Comparison of ENCODE assay signal across 33 cellular contexts in genomic region chr4:183314336-183314735, GRCh38. TPM values are rescaled to one million over a fixed set of nuclear protein-coding genes. Genes with fewer than 3 reads are reported as not detected.
"Had no signal": no experiment of that assay in that cellular context is flagged by ENCODE, and none has a peak within 500 bp of the region (broad histone marks: within the 10 kb centered on the region; RNA-seq: fewer than 3 reads in every experiment).

No MANE protein-coding gene starts in this region.

- H3K4me3 ChIP-seq: stomach, suprapubic skin, testis, thoracic aorta, thyroid gland, tibial artery, tibial nerve, transverse colon, upper lobe of left lung, upper lobe of right lung, uterus, vagina had no signal

- H3K4me1 Mint-ChIP-seq: stimulated activated memory B cell treated with anti-CD40 and anti-IgM and Interleukin-4, amounts not matched to agents 10 μg/mL and 1 μg/mL and 100 μg/mL, for 72 hours; stimulated activated naive B cell treated with anti-CD40 and anti-IgM and Interleukin-4, amounts not matched to agents 10 μg/mL and 1 μg/mL and 100 μg/mL, for 72 hours; stimulated activated naive CD8-positive, alpha-beta T cell treated with anti-CD3 and anti-CD28 coated beads, Interleukin-15, amount 100 ng/mL, for 72 hours had no signal

- H3K36me3 ChIP-seq: transverse colon, uterus had no signal

- H3K4me3 Mint-ChIP-seq: stimulated activated effector memory CD8-positive, alpha-beta T cell treated with anti-CD3 and anti-CD28 coated beads, Interleukin-12 subunit alpha, Interleukin-12 subunit beta, amount 100 ng/mL, for 72 hours; stimulated activated memory B cell treated with anti-CD40 and anti-IgM and Interleukin-4, amounts not matched to agents 10 μg/mL and 1 μg/mL and 100 μg/mL, for 72 hours; stimulated activated naive B cell treated with anti-CD40 and anti-IgM and Interleukin-4, amounts not matched to agents 10 μg/mL and 1 μg/mL and 100 μg/mL, for 72 hours; stimulated activated naive CD8-positive, alpha-beta T cell treated with anti-CD3 and anti-CD28 coated beads, Interleukin-15, amount 100 ng/mL, for 72 hours; stimulated activated naive CD8-positive, alpha-beta T cell treated with anti-CD3 and anti-CD28 coated beads, Interleukin-15, Interleukin-2, amounts not matched to agents 100 ng/mL and 50 ng/mL, for 24 hours; type B pancreatic cell had no signal

- H3K36me3 Mint-ChIP-seq: stimulated activated effector memory CD8-positive, alpha-beta T cell treated with anti-CD3 and anti-CD28 coated beads, Interleukin-12 subunit alpha, Interleukin-12 subunit beta, amount 100 ng/mL, for 72 hours; stimulated activated memory B cell treated with anti-CD40 and anti-IgM and Interleukin-4, amounts not matched to agents 10 μg/mL and 1 μg/mL and 100 μg/mL, for 72 hours; stimulated activated naive B cell treated with anti-CD40 and anti-IgM and Interleukin-4, amounts not matched to agents 10 μg/mL and 1 μg/mL and 100 μg/mL, for 72 hours had no signal

- H3K9me3 Mint-ChIP-seq: stimulated activated effector memory CD8-positive, alpha-beta T cell treated with anti-CD3 and anti-CD28 coated beads, Interleukin-12 subunit alpha, Interleukin-12 subunit beta, amount 100 ng/mL, for 72 hours; stimulated activated memory B cell treated with anti-CD40 and anti-IgM and Interleukin-4, amounts not matched to agents 10 μg/mL and 1 μg/mL and 100 μg/mL, for 72 hours; stimulated activated naive B cell treated with anti-CD40 and anti-IgM and Interleukin-4, amounts not matched to agents 10 μg/mL and 1 μg/mL and 100 μg/mL, for 72 hours; stimulated activated naive CD8-positive, alpha-beta T cell treated with anti-CD3 and anti-CD28 coated beads, Interleukin-15, amount 100 ng/mL, for 72 hours; stimulated activated naive CD8-positive, alpha-beta T cell treated with anti-CD3 and anti-CD28 coated beads, Interleukin-15, Interleukin-2, amounts not matched to agents 100 ng/mL and 50 ng/mL, for 24 hours; type B pancreatic cell had no signal

- DNase-seq: stimulated activated CD4-positive, alpha-beta T cell treated with anti-CD3 and anti-CD28 coated beads, Interleukin-2, amount 100 ng/mL, for 48 hours; stimulated activated CD4-positive, alpha-beta T cell treated with anti-CD3 and anti-CD28 coated beads, Interleukin-4, amount 100 ng/mL, for 1 hour; stimulated activated CD4-positive, alpha-beta T cell treated with anti-CD3 and anti-CD28 coated beads, Interleukin-4, amount 100 ng/mL, for 24 hours; stimulated activated CD4-positive, alpha-beta T cell treated with anti-CD3 and anti-CD28 coated beads, Interleukin-4, amount 100 ng/mL, for 4 hours; stimulated activated CD8-positive, alpha-beta memory T cell treated with anti-CD3 and anti-CD28 coated beads, Interleukin-4, amount 100 ng/mL, for 48 hours; stimulated activated naive B cell treated with anti-CD40 and anti-IgM and Interleukin-4, amounts not matched to agents 10 μg/mL and 1 μg/mL and 100 μg/mL, for 72 hours; stimulated activated naive CD4-positive, alpha-beta T cell; stimulated activated naive CD4-positive, alpha-beta T cell treated with Interleukin-2 at 50 U/mL for 16 hours; stimulated activated naive CD8-positive, alpha-beta T cell treated with anti-CD3 and anti-CD28 coated beads, Interleukin-15, amount 100 ng/mL, for 72 hours; stimulated activated naive CD8-positive, alpha-beta T cell treated with anti-CD3 and anti-CD28 coated beads, Interleukin-15, Interleukin-2, amounts not matched to agents 100 U/mL and 50 U/mL, for 24 hours; stomach; substantia nigra; testis; thyroid gland; tibial artery; transverse colon; upper lobe of right lung; uterus had no signal

- H3K27ac Mint-ChIP-seq: stimulated activated effector memory CD8-positive, alpha-beta T cell treated with anti-CD3 and anti-CD28 coated beads, Interleukin-12 subunit alpha, Interleukin-12 subunit beta, amount 100 ng/mL, for 72 hours; stimulated activated memory B cell treated with anti-CD40 and anti-IgM and Interleukin-4, amounts not matched to agents 10 μg/mL and 1 μg/mL and 100 μg/mL, for 72 hours; stimulated activated naive B cell treated with anti-CD40 and anti-IgM and Interleukin-4, amounts not matched to agents 10 μg/mL and 1 μg/mL and 100 μg/mL, for 72 hours; stimulated activated naive CD8-positive, alpha-beta T cell treated with anti-CD3 and anti-CD28 coated beads, Interleukin-15, amount 100 ng/mL, for 72 hours; stimulated activated naive CD8-positive, alpha-beta T cell treated with anti-CD3 and anti-CD28 coated beads, Interleukin-15, Interleukin-2, amounts not matched to agents 100 ng/mL and 50 ng/mL, for 24 hours; type B pancreatic cell had no signal

- H3K27ac ChIP-seq: stomach, suprapubic skin, testis, thoracic aorta, thyroid gland, tibial artery, tibial nerve, transverse colon, upper lobe of left lung, upper lobe of right lung, uterus, vagina had no signal

- FAIRE-seq: urothelium cell line had no signal

- H3K27me3 Mint-ChIP-seq: stimulated activated naive CD8-positive, alpha-beta T cell treated with anti-CD3 and anti-CD28 coated beads, Interleukin-15, amount 100 ng/mL, for 72 hours had no signal

- H3K9me3 ChIP-seq: stomach, suprapubic skin, testis, thoracic aorta, thyroid gland, tibial artery, tibial nerve, transverse colon, upper lobe of left lung, upper lobe of right lung, uterus, vagina had no signal

- H3K4me1 ChIP-seq: suprapubic skin, testis, thyroid gland, tibial artery, transverse colon, upper lobe of left lung, upper lobe of right lung, uterus, vagina had no signal

RNA-seq across cellular contexts. Expression of gene CLDN22, which starts 5.7 kb away (rescaled TPM):
- total RNA-seq: stomach, subcutaneous adipose tissue, suprapubic skin, temporal lobe, testis, thoracic aorta, thyroid gland, tibial nerve, transverse colon, upper lobe of right lung, ureter, urinary bladder, vagina had no signal
- polyA plus RNA-seq: urinary bladder had no signal

RNA-seq across cellular contexts. Expression of gene CLDN24, which starts 7.9 kb away (rescaled TPM):
- total RNA-seq: stomach, suprapubic skin, temporal lobe, testis, thoracic aorta, thyroid gland, tibial nerve, transverse colon, upper lobe of left lung, upper lobe of right lung, ureter, urinary bladder, uterus, vagina had no signal
- polyA plus RNA-seq: thymus, urinary bladder had no signal
